9 cellular contexts compared by ENCODE assay signal in genomic region chr15:38652998-38653397, GRCh38.
DNase-seq lines count a peak whose midpoint lies in the region; ATAC-seq lines count a peak whose summit lies in the region.
"Had no signal": no experiment of that assay in that cellular context is flagged by ENCODE, and none has a peak within 500 bp of the region (broad histone marks: within the 10 kb centered on the region; RNA-seq: fewer than 3 reads in every experiment).

No MANE protein-coding gene starts in this region.

- peak overlapping the region; percentile 18 for H3K4me3 ChIP-seq in effector memory CD4-positive, alpha-beta T cell (ENCODE audit: insufficient read depth, low read depth, low read length, poor library complexity, severe bottlenecking)
- H3K4me3 ChIP-seq in H7 (ENCODE audit: insufficient read depth, low read depth, low read length): no peak overlapping the region

- no peak for ATAC-seq in GM18858 (IDR thresholded peaks at IDR 0.05; ENCODE audit: unreplicated experiment)

- H3K9me3 Mint-ChIP-seq in stimulated activated naive CD8-positive, alpha-beta T cell treated with anti-CD3 and anti-CD28 coated beads, Interleukin-15, Interleukin-2, amounts not matched to agents 100 ng/mL and 50 ng/mL, for 24 hours: no peaks in the 10 kb centered on the region

- H3K36me3 Mint-ChIP-seq in stimulated activated naive CD8-positive, alpha-beta T cell treated with anti-CD3 and anti-CD28 coated beads, Interleukin-15, Interleukin-2, amounts not matched to agents 100 ng/mL and 50 ng/mL, for 24 hours (ENCODE audit: low read depth): peaks cover 5% of the 10 kb centered on the region

- no peaks in the 10 kb centered on the region for H3K36me3 ChIP-seq in effector memory CD4-positive, alpha-beta T cell (ENCODE audit: control insufficient read depth, insufficient read depth, low read length)
- H3K36me3 ChIP-seq in H7 (replicated peaks; ENCODE audit: control insufficient read depth, insufficient read depth, low read length): no peaks in the 10 kb centered on the region

- peak overlapping the region; percentile 86 for H3K27ac Mint-ChIP-seq in stimulated activated naive CD8-positive, alpha-beta T cell treated with anti-CD3 and anti-CD28 coated beads, Interleukin-15, Interleukin-2, amounts not matched to agents 100 ng/mL and 50 ng/mL, for 24 hours

- H3K4me3 Mint-ChIP-seq in stimulated activated naive CD8-positive, alpha-beta T cell treated with anti-CD3 and anti-CD28 coated beads, Interleukin-15, Interleukin-2, amounts not matched to agents 100 ng/mL and 50 ng/mL, for 24 hours: peak overlapping the region; percentile 70

- peak overlapping the region; percentile 76 for H3K27ac ChIP-seq in effector memory CD4-positive, alpha-beta T cell (ENCODE audit: insufficient read depth, low read length, poor library complexity, severe bottlenecking)

- H3K9me3 ChIP-seq in effector memory CD4-positive, alpha-beta T cell (ENCODE audit: control insufficient read depth, low read length): no peaks in the 10 kb centered on the region

- H3K4me1 ChIP-seq in effector memory CD4-positive, alpha-beta T cell (ENCODE audit: control insufficient read depth, insufficient read depth, low read length, poor library complexity, severe bottlenecking): peaks cover 46% of the 10 kb centered on the region

- no peaks in the 10 kb centered on the region for H3K27me3 ChIP-seq in effector memory CD4-positive, alpha-beta T cell (replicated peaks; ENCODE audit: control insufficient read depth, insufficient read depth, low read length, poor library complexity, severe bottlenecking)
- H3K27me3 ChIP-seq in H7 (ENCODE audit: control insufficient read depth, insufficient read depth, low read length): no peaks in the 10 kb centered on the region

- peak; percentile 83 for DNase-seq in NK-92 treated with Interleukin-12 subunit alpha and Interleukin-12 subunit beta, amount 100 ng/mL, for 24 hours (lab: John Stamatoyannopoulos, UW)
- peak in 2 of 3 experiments; percentile 23 to 42 for DNase-seq in activated CD8-positive, alpha-beta memory T cell treated with anti-CD3 and anti-CD28 coated beads for 48 hours (ENCODE audit: low read depth in 2 of 3, low spot score in 2 of 3)
- DNase-seq in effector memory CD4-positive, alpha-beta T cell: peak; percentile 63 to 77 (median 68)
- no peak for DNase-seq in H7
- no peak for DNase-seq in anterior cingulate cortex (lab: John Stamatoyannopoulos, UW)
- DNase-seq: amygdala, NCI-H1092 had no signal

- H3K27me3 Mint-ChIP-seq in stimulated activated naive CD8-positive, alpha-beta T cell treated with anti-CD3 and anti-CD28 coated beads, Interleukin-15, Interleukin-2, amounts not matched to agents 100 ng/mL and 50 ng/mL, for 24 hours: no peaks in the 10 kb centered on the region

- H3K4me1 Mint-ChIP-seq in stimulated activated naive CD8-positive, alpha-beta T cell treated with anti-CD3 and anti-CD28 coated beads, Interleukin-15, Interleukin-2, amounts not matched to agents 100 ng/mL and 50 ng/mL, for 24 hours (ENCODE audit: low read depth): peaks cover 79% of the 10 kb centered on the region

Comparison
In these comparisons a context has a peak if more than half of its experiments do, and no peak if none do; other contexts are left out.
1. DNase-seq: peak in NK-92 treated with Interleukin-12 subunit alpha and Interleukin-12 subunit beta, amount 100 ng/mL, for 24 hours (single experiment), activated CD8-positive, alpha-beta memory T cell treated with anti-CD3 and anti-CD28 coated beads for 48 hours (2 of 3) and effector memory CD4-positive, alpha-beta T cell (3 of 3); none in H7 (single experiment) and anterior cingulate cortex (0 of 58).